9 cellular contexts compared by ENCODE assay signal in the genomic region with DNA sequence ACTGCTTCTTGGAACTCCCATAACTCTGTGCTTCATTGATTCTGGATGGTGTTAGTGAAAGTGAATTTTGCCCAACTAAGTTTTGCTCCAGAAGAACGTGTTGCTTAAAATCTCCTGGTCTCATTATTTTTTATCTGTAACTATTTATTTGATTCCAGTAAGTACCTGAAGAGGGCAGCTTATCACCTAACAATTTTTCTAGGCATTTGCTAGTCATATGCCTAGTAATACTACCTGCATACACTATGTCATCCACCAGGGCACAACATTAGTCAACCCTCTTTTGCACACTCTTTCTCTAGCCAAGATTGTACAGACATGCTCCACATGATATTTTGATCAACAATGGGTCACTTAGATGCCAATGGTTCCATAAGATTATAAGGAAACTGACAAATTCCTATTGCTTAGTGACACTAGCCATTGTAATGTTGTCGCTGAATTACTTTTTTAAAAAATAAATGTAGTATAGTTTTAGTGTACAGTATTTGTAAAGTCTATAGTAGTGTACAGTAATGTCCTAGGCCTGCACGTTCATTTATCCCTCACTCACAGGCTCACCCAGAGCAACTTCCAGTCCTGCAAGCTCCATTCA.
DNase-seq lines count a peak whose midpoint lies in the region; ATAC-seq and TF ChIP-seq lines count a peak whose summit lies in the region.
"Had no signal": no experiment of that assay in that cellular context is flagged by ENCODE, and none has a peak within 500 bp of the region (broad histone marks: within the 10 kb centered on the region; RNA-seq: fewer than 3 reads in every experiment).

No MANE protein-coding gene starts in this region.

- intact Hi-C loops in Caco-2 (cut with micrococcal nuclease; ENCODE audit: unreplicated experiment) (loop anchor here (1.0 kb wide), 1 partner anchor 264 kb away; no protein-coding TSS in a partner anchor), PC-9 (cut with micrococcal nuclease; ENCODE audit: unreplicated experiment) (loop anchor here (1.0 kb wide), 1 partner anchor 264 kb away; no protein-coding TSS in a partner anchor), ovary (cut with DNase I) (no loop called here)

- H2AFZ ChIP-seq in PC-9: no peak overlapping the region

- no peak for TF ChIP-seq POLR2A in ovary (IDR thresholded peaks at IDR 0.05)

- no peaks in the 10 kb centered on the region for H3K79me2 ChIP-seq in PC-9 (ENCODE audit: low read depth)

- peak in 1 of 2 experiments; percentile 18 for DNase-seq in Caco-2
- DNase-seq in PC-9: no peak
- peak; percentile 4 for DNase-seq in kidney epithelial cell (ENCODE audit: low read depth)
- no peak for DNase-seq in ovary
- DNase-seq in GDM1 (lab: John Stamatoyannopoulos, UW): no peak
- DNase-seq in stimulated activated naive CD8-positive, alpha-beta T cell treated with anti-CD3 and anti-CD28 coated beads, Interleukin-15, amount 100 ng/mL, for 72 hours: no peak

- peak; percentile 29 to 34 for TF ChIP-seq CTCF in Caco-2 (IDR thresholded peaks at IDR 0.05; ENCODE audit: insufficient read depth in 1 of 2, low read depth in 1 of 2, low read length in 1 of 2, severe bottlenecking in 1 of 2, unreplicated experiment in 1 of 2)
- TF ChIP-seq CTCF in PC-9 (conservative IDR thresholded peaks at IDR 0.05): peak; percentile 45
- TF ChIP-seq CTCF in kidney epithelial cell (IDR thresholded peaks at IDR 0.05; ENCODE audit: insufficient read depth, low read length, poor library complexity, severe bottlenecking): peak; percentile 40
- no peak for TF ChIP-seq CTCF in ovary (IDR thresholded peaks at IDR 0.05)

- H3K27ac ChIP-seq in PC-9: no peak overlapping the region
- H3K27ac ChIP-seq in ovary: no peak overlapping the region

- no peaks in the 10 kb centered on the region for H3K4me1 Mint-ChIP-seq in Caco-2 (ENCODE audit: low read depth, unreplicated experiment)
- H3K4me1 Mint-ChIP-seq in stimulated activated naive CD8-positive, alpha-beta T cell treated with anti-CD3 and anti-CD28 coated beads, Interleukin-15, amount 100 ng/mL, for 72 hours: no peaks in the 10 kb centered on the region

- H3K4me2 ChIP-seq in PC-9: no peak overlapping the region

- POLR2A ChIA-PET in Caco-2 (lab: Charles Lee) (no interaction called here), PC-9 (lab: Charles Lee; ENCODE audit: unreplicated experiment) (no interaction called here)

- WGBS in ovary, 3 donors: 67 to 72% (median 68%) methylated on average over 3 of the region's 3 CpGs

- H3K4me1 ChIP-seq in Caco-2: no peaks in the 10 kb centered on the region
- H3K4me1 ChIP-seq in PC-9 (replicated peaks; ENCODE audit: insufficient read depth): no peaks in the 10 kb centered on the region
- peaks cover 2% of the 10 kb centered on the region for H3K4me1 ChIP-seq in ovary (ENCODE audit: insufficient read depth)

- H3K4me3 ChIP-seq in Caco-2 (ENCODE audit: low read depth, low read length) (no peak overlapping the region), PC-9 (no peak overlapping the region), kidney epithelial cell (ENCODE audit: low read depth, low read length) (no peak overlapping the region), ovary (no peak overlapping the region)

- H3K4me3 Mint-ChIP-seq in Caco-2 (ENCODE audit: unreplicated experiment): no peak overlapping the region
- H3K4me3 Mint-ChIP-seq in stimulated activated naive CD8-positive, alpha-beta T cell treated with anti-CD3 and anti-CD28 coated beads, Interleukin-15, amount 100 ng/mL, for 72 hours: no peak overlapping the region
- H3K4me3 Mint-ChIP-seq: dendritic cell treated with granulocyte-macrophage colony-stimulating factor and Interleukin-4, amounts not matched to agents 40 ng/mL and 50 ng/mL, for 4 days had no signal

- TF ChIP-seq EP300 in ovary (IDR thresholded peaks at IDR 0.05): no peak

- no peaks in the 10 kb centered on the region for H3K36me3 Mint-ChIP-seq in Caco-2 (ENCODE audit: insufficient read depth, unreplicated experiment)

- no peaks in the 10 kb centered on the region for H4K20me1 ChIP-seq in PC-9 (ENCODE audit: insufficient read depth)

- no peak overlapping the region for H3K27ac Mint-ChIP-seq in Caco-2 (ENCODE audit: unreplicated experiment)
- no peak overlapping the region for H3K27ac Mint-ChIP-seq in stimulated activated naive CD8-positive, alpha-beta T cell treated with anti-CD3 and anti-CD28 coated beads, Interleukin-15, amount 100 ng/mL, for 72 hours
- H3K27ac Mint-ChIP-seq: dendritic cell treated with granulocyte-macrophage colony-stimulating factor and Interleukin-4, amounts not matched to agents 40 ng/mL and 50 ng/mL, for 4 days had no signal

- ATAC-seq in GM19324 (IDR thresholded peaks at IDR 0.05; ENCODE audit: low FRiP score, unreplicated experiment) (peak; percentile 97), HG03175 (IDR thresholded peaks at IDR 0.05; ENCODE audit: unreplicated experiment) (peak; percentile 92)
- no peak for ATAC-seq in stimulated activated naive CD8-positive, alpha-beta T cell treated with anti-CD3 and anti-CD28 coated beads, Interleukin-15, amount 100 ng/mL, for 72 hours

- H3K36me3 ChIP-seq in Caco-2 (ENCODE audit: control insufficient read depth, insufficient read depth, low read length) (no peaks in the 10 kb centered on the region), PC-9 (ENCODE audit: low read depth) (no peaks in the 10 kb centered on the region), kidney epithelial cell (ENCODE audit: control insufficient read depth, insufficient read depth, low read length) (no peaks in the 10 kb centered on the region), ovary (no peaks in the 10 kb centered on the region)

- H3K9me3 ChIP-seq in Caco-2 (no peaks in the 10 kb centered on the region), PC-9 (ENCODE audit: insufficient read depth, low read depth) (no peaks in the 10 kb centered on the region), ovary (no peaks in the 10 kb centered on the region)

- CTCF ChIA-PET in Caco-2 (lab: Charles Lee) (interaction anchor here (1.2 kb wide), 1 partner anchor 264 kb away, joined by 6 read pairs; no protein-coding TSS in a partner anchor), PC-9 (lab: Charles Lee) (no interaction called here)

- no peaks in the 10 kb centered on the region for H3K9me3 Mint-ChIP-seq in Caco-2 (ENCODE audit: unreplicated experiment)
- peaks cover 7 to 24% of the 10 kb centered on the region in 2 donors for H3K9me3 Mint-ChIP-seq in stimulated activated naive CD8-positive, alpha-beta T cell treated with anti-CD3 and anti-CD28 coated beads, Interleukin-15, amount 100 ng/mL, for 72 hours
- H3K9me3 Mint-ChIP-seq: dendritic cell treated with granulocyte-macrophage colony-stimulating factor and Interleukin-4, amounts not matched to agents 40 ng/mL and 50 ng/mL, for 4 days had no signal

- no peaks in the 10 kb centered on the region for H3K27me3 Mint-ChIP-seq in Caco-2 (ENCODE audit: insufficient read depth, unreplicated experiment)
- no peaks in the 10 kb centered on the region for H3K27me3 Mint-ChIP-seq in stimulated activated naive CD8-positive, alpha-beta T cell treated with anti-CD3 and anti-CD28 coated beads, Interleukin-15, amount 100 ng/mL, for 72 hours
- H3K27me3 Mint-ChIP-seq: dendritic cell treated with granulocyte-macrophage colony-stimulating factor and Interleukin-4, amounts not matched to agents 40 ng/mL and 50 ng/mL, for 4 days had no signal

- H3K9me2 ChIP-seq in PC-9 (ENCODE audit: insufficient read depth): no peaks in the 10 kb centered on the region

- BruUV-seq in Caco-2 (replicated peaks; lab: Mats Ljungman, UMichigan) (no TSS peak), PC-9 (replicated peaks; lab: Mats Ljungman, UMichigan) (no TSS peak)

- no peaks in the 10 kb centered on the region for H3F3A ChIP-seq in PC-9 (ENCODE audit: insufficient read depth, low read depth)

- H3K27me3 ChIP-seq in Caco-2 (replicated peaks; ENCODE audit: control insufficient read depth, insufficient read depth, low read length): no peaks in the 10 kb centered on the region
- H3K27me3 ChIP-seq in PC-9 (ENCODE audit: insufficient read depth, low read depth): no peaks in the 10 kb centered on the region
- no peaks in the 10 kb centered on the region for H3K27me3 ChIP-seq in kidney epithelial cell (ENCODE audit: control insufficient read depth, insufficient read depth, low read length)
- H3K27me3 ChIP-seq in ovary: no peaks in the 10 kb centered on the region

Comparison
In these comparisons a context has a peak if more than half of its experiments do, and no peak if none do; other contexts are left out.
1. CTCF ChIP-seq: peak in Caco-2 (2 of 2), PC-9 (single experiment) and kidney epithelial cell (single experiment); none in ovary (0 of 3).
2. intact Hi-C loops: an anchor here in Caco-2 (1.0 kb wide) and PC-9 (1.0 kb wide); none called in ovary.